Comparison of ENCODE assay signal across 25 cellular contexts in genomic region chr2:103284750-103285149, GRCh38.
DNase-seq lines count a peak whose midpoint lies in the region; ATAC-seq, FAIRE-seq and TF ChIP-seq lines count a peak whose summit lies in the region.
"Had no signal": no experiment of that assay in that cellular context is flagged by ENCODE, and none has a peak within 500 bp of the region (broad histone marks: within the 10 kb centered on the region; RNA-seq: fewer than 3 reads in every experiment).

No MANE protein-coding gene starts in this region.

- TF ChIP-seq POLR2A in H1 (IDR thresholded peaks at IDR 0.05; ENCODE audit: control extremely low read depth in 1 of 2, low read depth in 2 of 2, low read length in 2 of 2), result no peak

- H3K56ac ChIP-seq in H1 (replicated peaks; ENCODE audit: insufficient read length, low read depth, low read length) (no peak overlapping the region), mesendoderm (ENCODE audit: low read length) (no peak overlapping the region)

- peak; percentile 27 to 47; a peak in 3 of 4 replicates for TF ChIP-seq RAD21 in H1 (IDR thresholded peaks at IDR 0.05 in 1 of 2, conservative IDR thresholded peaks at IDR 0.05 in 1 of 2; ENCODE audit: low read depth in 2 of 2, low read length in 2 of 2)

- H3K4me2 ChIP-seq in H1 (ENCODE audit: insufficient read depth in 1 of 2, low read depth in 2 of 2, low read length in 2 of 2) (no peak overlapping the region), mesendoderm (ENCODE audit: low read length) (no peak overlapping the region)
- H3K4me2 ChIP-seq: BLaER1 had no signal

- H2BK120ac ChIP-seq in H1 (replicated peaks; ENCODE audit: low read depth, low read length) (no peak overlapping the region), mesendoderm (ENCODE audit: low read depth, low read length) (no peak overlapping the region)

- intact Hi-C loops in Right ventricle myocardium inferior (cut with DNase I), result no loop called here

- H3K4ac ChIP-seq in H1 (replicated peaks; ENCODE audit: insufficient read length, low read depth, low read length) (no peak overlapping the region), mesendoderm (ENCODE audit: low read depth, low read length) (no peak overlapping the region)

- no peak overlapping the region for H2BK20ac ChIP-seq in H1 (ENCODE audit: low read length)

- H3K9ac ChIP-seq in H1 (replicated peaks in 1 of 4; ENCODE audit: extremely low read depth in 1 of 4, low read depth in 3 of 4, low read length in 3 of 4) (no peak overlapping the region), mesendoderm (ENCODE audit: low read length) (no peak overlapping the region)
- H3K9ac ChIP-seq: BLaER1 had no signal

- peak overlapping the region; percentile 5; the same call in 1 of the 2 replicates for H2AFZ ChIP-seq in H1 (ENCODE audit: low read length)

- no peaks in the 10 kb centered on the region for H3K9me3 ChIP-seq in H1 (ENCODE audit: insufficient read depth in 2 of 2, low read depth in 1 of 2, low read length in 1 of 2)
- H3K9me3 ChIP-seq: BLaER1, Peyer's patch, SJCRH30 had no signal

- TF ChIP-seq CTCF in H1 (IDR thresholded peaks at IDR 0.05; ENCODE audit: control extremely low read depth in 1 of 3, insufficient read depth in 1 of 3, low read depth in 1 of 3, low read length in 3 of 3), result peak in 2 of 3 experiments; percentile 3 to 10; a peak in 2 of 4 replicates

- H3K4me1 ChIP-seq in H1 (replicated peaks in 1 of 4; ENCODE audit: control insufficient read depth in 3 of 4, insufficient read depth in 4 of 4, low read length in 3 of 4) (peaks cover 0 to 8% (median 5%) of the 10 kb centered on the region in 4 experiments; a peak in 3 of 7 replicates), mesendoderm (ENCODE audit: control insufficient read depth, low read depth, low read length) (peaks cover 5% of the 10 kb centered on the region)
- H3K4me1 ChIP-seq: BLaER1, Peyer's patch, SJCRH30 had no signal

- ATAC-seq in Right ventricle myocardium inferior, result no peak
- ATAC-seq: GM12878 had no signal

- no peak overlapping the region for H4K91ac ChIP-seq in H1 (replicated peaks; ENCODE audit: insufficient read length, low read length)

- no peak overlapping the region for H2BK15ac ChIP-seq in H1 (ENCODE audit: low read length)
- H2BK15ac ChIP-seq in mesendoderm (replicated peaks; ENCODE audit: low read depth), result no peak overlapping the region

- no peak for FAIRE-seq in H1 (lab: Jason Lieb, UNC)
- FAIRE-seq: D721Med, GM12878 had no signal

- H3K23ac ChIP-seq in H1 (ENCODE audit: insufficient read length), result no peak overlapping the region
- no peak overlapping the region for H3K23ac ChIP-seq in mesendoderm (ENCODE audit: low read length)

- H4K20me1 ChIP-seq in H1 (replicated peaks in 1 of 2; ENCODE audit: control insufficient read depth in 1 of 2, insufficient read depth in 2 of 2, low read length in 2 of 2), result no peaks in the 10 kb centered on the region
- H4K20me1 ChIP-seq: BLaER1 had no signal

- CTCF ChIA-PET in H1 (lab: Charles Lee; ENCODE audit: partially characterized antibody), result interaction anchor here (0.6 to 1.9 kb wide), 6 partner anchors 10 to 444 kb away, joined by 3 to 5 read pairs (median 3); no protein-coding TSS in a partner anchor

- H3K27ac ChIP-seq in H1 (ENCODE audit: low read depth, low read length) (no peak overlapping the region), mesendoderm (ENCODE audit: low read depth, low read length) (no peak overlapping the region)
- H3K27ac ChIP-seq: BLaER1, Peyer's patch, SJCRH30 had no signal

- no peaks in the 10 kb centered on the region for H3K23me2 ChIP-seq in H1 (ENCODE audit: low read depth, low read length)

- 88% methylated on average over 4 of the region's 4 CpGs; no CpG with 5 or more reads in 1 of the 2 experiments for WGBS in H1 (ENCODE audit: extremely low coverage in 1 of 2, insufficient coverage in 1 of 2, insufficient read length in 1 of 2, insufficient replicate concordance in 2 of 2, low coverage in 1 of 2, low lambda C conversion rate in 2 of 2, missing lambda C conversion rate in 1 of 2), 2 experiments
- no CpG with 5 or more reads among the region's 4 CpGs for WGBS in mesendoderm (ENCODE audit: extremely low coverage, insufficient coverage, low lambda C conversion rate)

- peak; percentile 4 for DNase-seq in NCI-H510A treated with DMSO at 0.1 percent for 48 hours (lab: John Stamatoyannopoulos, UW)
- no peak for DNase-seq in NCI-H510A (lab: John Stamatoyannopoulos, UW)
- DNase-seq in OCI-M1 (lab: John Stamatoyannopoulos, UW), result peak; percentile 24
- no peak for DNase-seq in H1 (ENCODE audit: low read depth in 1 of 2, low spot score in 2 of 2)
- DNase-seq in mesendoderm, result peak; percentile 53
- DNase-seq in DMS114 treated with DMSO at 0.1 percent for 48 hours (lab: John Stamatoyannopoulos, UW; ENCODE audit: unreplicated experiment), result no peak
- no peak for DNase-seq in effector CD8-positive, alpha-beta T cell (lab: John Stamatoyannopoulos, UW)
- DNase-seq in Right ventricle myocardium inferior (ENCODE audit: missing footprints), result no peak
- DNase-seq: 8988T; CD4-positive, alpha-beta T cell; DMS79; EL; GDM1; GOT3; Kasumi-1; NCI-H1092 treated with DMSO at 0.1 percent for 48 hours; NCI-H1436 treated with DMSO at 0.1 percent for 48 hours; NCI-H1930; NCI-H2107; NCI-H526; Peyer's patch had no signal

- H3K4me3 ChIP-seq in H1 (ENCODE audit: extremely low read depth in 1 of 4, insufficient read depth in 2 of 4, low read depth in 3 of 4, low read length in 4 of 4) (no peak overlapping the region), mesendoderm (ENCODE audit: low read length) (no peak overlapping the region)
- H3K4me3 ChIP-seq: BLaER1, GM12878, Peyer's patch, SJCRH30 had no signal

- no peak overlapping the region for H2BK12ac ChIP-seq in H1 (ENCODE audit: low read depth, low read length)

- H3K79me2 ChIP-seq in H1 (ENCODE audit: control insufficient read depth in 1 of 2, insufficient read depth in 2 of 2, low read length in 2 of 2), result no peaks in the 10 kb centered on the region
- H3K79me2 ChIP-seq in mesendoderm (ENCODE audit: control insufficient read depth, insufficient read depth, low read length), result no peaks in the 10 kb centered on the region

- no peak overlapping the region for H3K18ac ChIP-seq in H1 (ENCODE audit: extremely low read depth, low read length)
- no peak overlapping the region for H3K18ac ChIP-seq in mesendoderm (ENCODE audit: low read length)

- H2BK5ac ChIP-seq in H1 (ENCODE audit: low read depth, low read length) (no peak overlapping the region), mesendoderm (ENCODE audit: low read length) (no peak overlapping the region)

- POLR2A ChIA-PET in H1 (lab: Charles Lee; ENCODE audit: partially characterized antibody), result no interaction called here

- no peak for TF ChIP-seq EP300 in H1 (IDR thresholded peaks at IDR 0.05; ENCODE audit: borderline replicate concordance in 1 of 2, low read depth in 2 of 2, low read length in 2 of 2)

- H4K5ac ChIP-seq in H1 (ENCODE audit: insufficient read length, low read depth, low read length), result no peak overlapping the region
- no peak overlapping the region for H4K5ac ChIP-seq in mesendoderm (ENCODE audit: low read length)

- H3K36me3 ChIP-seq in H1 (ENCODE audit: control insufficient read depth in 2 of 4, insufficient read depth in 4 of 4, low read length in 3 of 4) (no peaks in the 10 kb centered on the region), mesendoderm (ENCODE audit: control insufficient read depth, insufficient read depth, low read length) (no peaks in the 10 kb centered on the region)
- H3K36me3 ChIP-seq: BLaER1, Peyer's patch, SJCRH30 had no signal

- H4K8ac ChIP-seq in H1 (ENCODE audit: extremely low read depth, insufficient read depth, low read length) (peak overlapping the region; percentile 57; the same call in 1 of the 2 replicates), mesendoderm (ENCODE audit: low read depth, low read length) (no peak overlapping the region)

- H3K14ac ChIP-seq in H1 (ENCODE audit: insufficient read length), result no peak overlapping the region

- no peaks in the 10 kb centered on the region for H3K79me1 ChIP-seq in H1 (ENCODE audit: low read depth, low read length)
- H3K79me1 ChIP-seq in mesendoderm (ENCODE audit: low read length), result no peaks in the 10 kb centered on the region

- no peaks in the 10 kb centered on the region for H3K27me3 ChIP-seq in H1 (replicated peaks in 1 of 4; ENCODE audit: control insufficient read depth in 3 of 4, extremely low read depth in 1 of 4, insufficient read depth in 3 of 4, low read length in 3 of 4)
- H3K27me3 ChIP-seq in mesendoderm (ENCODE audit: insufficient read depth, low read length, poor library complexity), result no peaks in the 10 kb centered on the region
- H3K27me3 ChIP-seq: BLaER1, Peyer's patch had no signal

- H2AK5ac ChIP-seq in H1 (ENCODE audit: low read depth, low read length) (no peak overlapping the region), mesendoderm (ENCODE audit: low read length) (no peak overlapping the region)

TF ChIP-seq in H1, 55 proteins besides CTCF, POLR2A, EP300 and RAD21 (continues in another document):
- no peak for TF ChIP-seq JUN (IDR thresholded peaks at IDR 0.05; ENCODE audit: low read depth, low read length)
- TF ChIP-seq BRCA1 (IDR thresholded peaks at IDR 0.05; ENCODE audit: low read depth, low read length), result no peak
- no peak for TF ChIP-seq RFX5 (IDR thresholded peaks at IDR 0.05; ENCODE audit: borderline replicate concordance, low read depth, low read length)
- TF ChIP-seq ATF3 (IDR thresholded peaks at IDR 0.05; ENCODE audit: insufficient read depth, low read depth, low read length), result no peak
- no peak for TF ChIP-seq KDM4A (IDR thresholded peaks at IDR 0.05; ENCODE audit: low read depth, low read length, severe bottlenecking)
- no peak for TF ChIP-seq SRF (IDR thresholded peaks at IDR 0.05; ENCODE audit: low read depth, low read length)
- no peak for TF ChIP-seq SAP30 (IDR thresholded peaks at IDR 0.05; ENCODE audit: insufficient read depth, insufficient replicate concordance, low read length)
- TF ChIP-seq CHD2 (IDR thresholded peaks at IDR 0.05; ENCODE audit: low read length), result no peak
- TF ChIP-seq CEBPB (IDR thresholded peaks at IDR 0.05; ENCODE audit: low read depth, low read length), result no peak
- no peak for TF ChIP-seq SIRT6 (IDR thresholded peaks at IDR 0.05; ENCODE audit: low read length)
- no peak for TF ChIP-seq HDAC2 (IDR thresholded peaks at IDR 0.05; ENCODE audit: borderline replicate concordance in 1 of 2, low read depth in 2 of 2, low read length in 2 of 2)
- TF ChIP-seq SP2 (IDR thresholded peaks at IDR 0.05; ENCODE audit: low read length), result no peak
- TF ChIP-seq NANOG (IDR thresholded peaks at IDR 0.05; ENCODE audit: insufficient read depth, low read depth, low read length, poor library complexity, severe bottlenecking), result no peak
- no peak for TF ChIP-seq SUZ12 (IDR thresholded peaks at IDR 0.05; ENCODE audit: low read length)
- TF ChIP-seq CBX5 (IDR thresholded peaks at IDR 0.05; ENCODE audit: low read depth, low read length), result no peak
- no peak for TF ChIP-seq PHF8 (conservative IDR thresholded peaks at IDR 0.05; ENCODE audit: low read depth, low read length)
- no peak for TF ChIP-seq NRF1 (IDR thresholded peaks at IDR 0.05; ENCODE audit: low read depth, low read length)

Comparison
In these comparisons a context has a peak if more than half of its experiments do, and no peak if none do; other contexts are left out.
1. DNase-seq: peak in NCI-H510A treated with DMSO at 0.1 percent for 48 hours (single experiment), OCI-M1 (single experiment) and mesendoderm (single experiment); none in NCI-H510A (single experiment), H1 (0 of 2), DMS114 treated with DMSO at 0.1 percent for 48 hours (single experiment), effector CD8-positive, alpha-beta T cell (single experiment) and Right ventricle myocardium inferior (single experiment).